Comparison of ENCODE assay signal across 8 cellular contexts in genomic region chr15:40291088-40291574, GRCh38. TPM values are rescaled to one million over a fixed set of nuclear protein-coding genes. Genes with fewer than 3 reads are reported as not detected.
A peak's percentile ranks its signal among the peaks of the same experiment; 100 is the strongest.
DNase-seq lines count a peak whose midpoint lies in the region; ATAC-seq and TF ChIP-seq lines count a peak whose summit lies in the region.

No MANE protein-coding gene starts in this region.

- H3K4me3 Mint-ChIP-seq in activated CD8-positive, alpha-beta T cell treated with anti-CD3 and anti-CD28 coated beads for 36 hours: no peak overlapping the region
- H3K4me3 Mint-ChIP-seq in CD4-positive, alpha-beta T cell: no peak overlapping the region

- H3K27me3 Mint-ChIP-seq in activated CD8-positive, alpha-beta T cell treated with anti-CD3 and anti-CD28 coated beads for 36 hours: no peaks in the 10 kb centered on the region
- H3K27me3 Mint-ChIP-seq in CD4-positive, alpha-beta T cell: no peaks in the 10 kb centered on the region

- peaks cover 0 to 78% (median 0%) of the 10 kb centered on the region in 9 donors for H3K36me3 ChIP-seq in heart left ventricle

- POLR2A ChIA-PET in activated CD8-positive, alpha-beta T cell treated with anti-CD3 and anti-CD28 coated beads for 36 hours (lab: Charles Lee): no interaction called here
- POLR2A ChIA-PET in CD4-positive, alpha-beta T cell (lab: Charles Lee): interaction anchor here (0.8 kb wide), 1 partner anchor 16 kb away, joined by 3 read pairs; the partner anchor contains the start of gene PLCB2

- peak overlapping the region in 1 of 12 donors; percentile 19 for H3K27ac ChIP-seq in heart left ventricle
- no peak overlapping the region for H3K27ac ChIP-seq in CD4-positive, alpha-beta T cell (ENCODE audit: low read depth, low read length)

- no peaks in the 10 kb centered on the region for H3K27me3 ChIP-seq in heart left ventricle
- no peaks in the 10 kb centered on the region for H3K27me3 ChIP-seq in CD4-positive, alpha-beta T cell (ENCODE audit: control insufficient read depth, insufficient read depth, low read length)

- peaks cover 0 to 54% (median 21%) of the 10 kb centered on the region in 12 donors for H3K4me1 ChIP-seq in heart left ventricle

- no peak for TF ChIP-seq CTCF in heart left ventricle (IDR thresholded peaks at IDR 0.05)
- TF ChIP-seq CTCF in activated CD8-positive, alpha-beta T cell treated with anti-CD3 and anti-CD28 coated beads for 36 hours (IDR thresholded peaks at IDR 0.05): no peak
- TF ChIP-seq CTCF in CD4-positive, alpha-beta T cell (IDR thresholded peaks at IDR 0.05): no peak

- no peaks in the 10 kb centered on the region for H3K4me1 Mint-ChIP-seq in activated CD8-positive, alpha-beta T cell treated with anti-CD3 and anti-CD28 coated beads for 36 hours (ENCODE audit: low read depth)
- no peaks in the 10 kb centered on the region for H3K4me1 Mint-ChIP-seq in CD4-positive, alpha-beta T cell (ENCODE audit: low read depth)

- no peak overlapping the region for H3K27ac Mint-ChIP-seq in activated CD8-positive, alpha-beta T cell treated with anti-CD3 and anti-CD28 coated beads for 36 hours
- no peak overlapping the region for H3K27ac Mint-ChIP-seq in CD4-positive, alpha-beta T cell

- peak in 2 of 4 donors; percentile 23 to 38 for ATAC-seq in heart left ventricle
- ATAC-seq in activated CD8-positive, alpha-beta T cell treated with anti-CD3 and anti-CD28 coated beads for 36 hours: no peak
- no peak for ATAC-seq in CD4-positive, alpha-beta T cell (ENCODE audit: poor library complexity)

- 1 to 21% (median 14%) methylated on average over 21 to 55 of the region's 55 CpGs for WGBS in heart left ventricle, 4 donors

- CTCF ChIA-PET in activated CD8-positive, alpha-beta T cell treated with anti-CD3 and anti-CD28 coated beads for 36 hours (lab: Charles Lee): interaction anchor here (0.7 to 4.6 kb wide), 6 partner anchors 12 to 53 kb away, joined by 3 to 40 read pairs (median 6); no protein-coding TSS in a partner anchor
- CTCF ChIA-PET in CD4-positive, alpha-beta T cell (lab: Charles Lee): no interaction called here

- intact Hi-C loops in heart left ventricle (cut with DNase I): no loop called here
- intact Hi-C loops in activated CD8-positive, alpha-beta T cell treated with anti-CD3 and anti-CD28 coated beads for 36 hours (cut with micrococcal nuclease): no loop called here
- intact Hi-C loops in CD4-positive, alpha-beta T cell (cut with DNase I, micrococcal nuclease): no loop called here

- no peak for TF ChIP-seq POLR2A in heart left ventricle (IDR thresholded peaks at IDR 0.05)

- H3K9me3 Mint-ChIP-seq in activated CD8-positive, alpha-beta T cell treated with anti-CD3 and anti-CD28 coated beads for 36 hours: no peaks in the 10 kb centered on the region
- H3K9me3 Mint-ChIP-seq in CD4-positive, alpha-beta T cell: no peaks in the 10 kb centered on the region

- peak overlapping the region in 11 of 12 donors; percentile 5 to 51 (median 35) for H3K4me3 ChIP-seq in heart left ventricle
- H3K4me3 ChIP-seq in skeletal muscle cell (ENCODE audit: low read depth, low read length): peak overlapping the region; percentile 47

- peaks cover 2% of the 10 kb centered on the region for H3K36me3 Mint-ChIP-seq in activated CD8-positive, alpha-beta T cell treated with anti-CD3 and anti-CD28 coated beads for 36 hours (ENCODE audit: low read depth)
- H3K36me3 Mint-ChIP-seq in CD4-positive, alpha-beta T cell (ENCODE audit: low read depth): peaks cover 58% of the 10 kb centered on the region

- peak; percentile 41 for DNase-seq in HK-2 (ENCODE audit: unreplicated experiment)
- DNase-seq in SW480 (ENCODE audit: low spot score): peak; percentile 46
- peak in 2 of 5 donors; percentile 64 for DNase-seq in heart left ventricle
- no peak for DNase-seq in skeletal muscle cell (ENCODE audit: low read depth)
- DNase-seq in activated CD8-positive, alpha-beta T cell treated with anti-CD3 and anti-CD28 coated beads for 36 hours: no peak
- DNase-seq in activated CD4-positive, alpha-beta T cell treated with anti-CD3 and anti-CD28 coated beads, Interleukin-2, amount 50 U/mL, for 4 hours: no peak
- DNase-seq in activated CD4-positive, CD25-positive, alpha-beta regulatory T cell treated with anti-CD3 and anti-CD28 coated beads, Interleukin-2, amount 50 U/mL, for 72 hours: no peak
- no peak for DNase-seq in CD4-positive, alpha-beta T cell

- H3K9me3 ChIP-seq in heart left ventricle: no peaks in the 10 kb centered on the region
- no peaks in the 10 kb centered on the region for H3K9me3 ChIP-seq in CD4-positive, alpha-beta T cell (ENCODE audit: control insufficient read depth, low read length)

RNA-seq across cellular contexts. Expression of gene ANKRD63, which starts 8.3 kb away (rescaled TPM):
- under 1 TPM in 5 of 9 donors, not detected in 4; 0.27 to 0.57 (median 0.45) TPM for total RNA-seq in heart left ventricle
- not detected for polyA plus RNA-seq in heart left ventricle
- total RNA-seq in activated CD8-positive, alpha-beta T cell treated with anti-CD3 and anti-CD28 coated beads for 36 hours: not detected
- total RNA-seq in CD4-positive, alpha-beta T cell: not detected

RNA-seq across cellular contexts. Expression of gene PLCB2, which starts 16.6 kb away (rescaled TPM):
- 10 to 100 TPM in 2 of 9 donors, 1 to 10 TPM in 7; 1.6 to 46.2 (median 4.8) TPM for total RNA-seq in heart left ventricle
- polyA plus RNA-seq in heart left ventricle: 1 to 10 TPM; 3.5 to 7.7 TPM
- 10 to 100 TPM; 44.6 to 58.8 TPM for total RNA-seq in activated CD8-positive, alpha-beta T cell treated with anti-CD3 and anti-CD28 coated beads for 36 hours
- 100 to 1,000 TPM; 206 to 222 TPM for total RNA-seq in CD4-positive, alpha-beta T cell

RNA-seq across cellular contexts. Expression of gene INAFM2, which starts 32.4 kb away (rescaled TPM):
- 10 to 100 TPM; 28.6 to 92.7 (median 40.1) TPM for total RNA-seq in heart left ventricle
- polyA plus RNA-seq in heart left ventricle: 10 to 100 TPM; 27.9 to 34.8 TPM
- 10 to 100 TPM; 15.0 to 16.9 TPM for total RNA-seq in activated CD8-positive, alpha-beta T cell treated with anti-CD3 and anti-CD28 coated beads for 36 hours
- 1 to 10 TPM; 6.8 to 7.0 TPM for total RNA-seq in CD4-positive, alpha-beta T cell

RNA-seq across cellular contexts. Expression of gene CCDC9B, which starts 49.6 kb away (rescaled TPM):
- 100 to 1,000 TPM in 7 of 9 donors, 10 to 100 TPM in 2; 54.1 to 165 (median 119) TPM for total RNA-seq in heart left ventricle
- 100 to 1,000 TPM in 1 of 2 donors, 10 to 100 TPM in 1; 38.0 to 121 TPM for polyA plus RNA-seq in heart left ventricle
- total RNA-seq in activated CD8-positive, alpha-beta T cell treated with anti-CD3 and anti-CD28 coated beads for 36 hours: 1 to 10 TPM; 1.4 to 2.3 TPM
- total RNA-seq in CD4-positive, alpha-beta T cell: 1 to 10 TPM; 1.0 to 1.5 TPM

RNA-seq across cellular contexts. Expression of gene PAK6, which starts 52.3 kb away (rescaled TPM):
- total RNA-seq in heart left ventricle: 10 to 100 TPM in 2 of 9 donors, 1 to 10 TPM in 7; 5.0 to 17.4 (median 8.0) TPM
- polyA plus RNA-seq in heart left ventricle: 1 to 10 TPM in 1 of 2 donors, under 1 TPM in 1; 0.93 to 3.8 TPM
- total RNA-seq in activated CD8-positive, alpha-beta T cell treated with anti-CD3 and anti-CD28 coated beads for 36 hours: under 1 TPM; 0.67 to 0.83 TPM
- total RNA-seq in CD4-positive, alpha-beta T cell: under 1 TPM; 0.34 to 0.36 TPM

Comparison
In these comparisons a context has a peak if more than half of its experiments do, and no peak if none do; other contexts are left out.
1. DNase-seq: peak in HK-2 (single experiment) and SW480 (single experiment); none in skeletal muscle cell (single experiment), activated CD8-positive, alpha-beta T cell treated with anti-CD3 and anti-CD28 coated beads for 36 hours (single experiment), activated CD4-positive, alpha-beta T cell treated with anti-CD3 and anti-CD28 coated beads, Interleukin-2, amount 50 U/mL, for 4 hours (0 of 2), activated CD4-positive, CD25-positive, alpha-beta regulatory T cell treated with anti-CD3 and anti-CD28 coated beads, Interleukin-2, amount 50 U/mL, for 72 hours (single experiment) and CD4-positive, alpha-beta T cell (0 of 10).